ENCODE assay signal across 16 cellular contexts in genomic region chr14:75535164-75535898, GRCh38. TPM values are rescaled to one million over a fixed set of nuclear protein-coding genes. Genes with fewer than 3 reads are reported as not detected.
DNase-seq lines count a peak whose midpoint lies in the region; ATAC-seq, FAIRE-seq and TF ChIP-seq lines count a peak whose summit lies in the region.
"Had no signal": no experiment of that assay in that cellular context is flagged by ENCODE, and none has a peak within 500 bp of the region (broad histone marks: within the 10 kb centered on the region; RNA-seq: fewer than 3 reads in every experiment).

No MANE protein-coding gene starts in this region.

- peaks cover 1% of the 10 kb centered on the region for H3K4me1 ChIP-seq in right cardiac atrium (ENCODE audit: control insufficient read depth, insufficient read depth, low read length)
- H3K4me1 ChIP-seq: BLaER1, colonic mucosa had no signal

- H3K27me3 ChIP-seq in right cardiac atrium (ENCODE audit: control insufficient read depth, insufficient read depth), result no peaks in the 10 kb centered on the region
- H3K27me3 ChIP-seq: BLaER1, colonic mucosa had no signal

- no peak overlapping the region for H3K27ac ChIP-seq in right cardiac atrium (ENCODE audit: low read length)
- H3K27ac ChIP-seq: BLaER1, colonic mucosa had no signal

- DNase-seq in left ventricle myocardium superior, result no peak
- DNase-seq in right cardiac atrium, result no peak
- DNase-seq in natural killer cell treated with Interleukin-12 subunit alpha and Interleukin-12 subunit beta and Interleukin-15 and Interleukin-18, amount 100 ng/mL, for 72 hours (ENCODE audit: low spot score), result no peak
- DNase-seq in stimulated activated CD4-positive, alpha-beta T cell treated with anti-CD3 and anti-CD28 coated beads, Interleukin-2, amount 100 ng/mL, for 24 hours, result no peak
- DNase-seq in D721Med (ENCODE audit: insufficient read length, low spot score), result no peak
- DNase-seq in LoVo (ENCODE audit: low spot score), result no peak
- DNase-seq: colonic mucosa; NCI-H1092 treated with DMSO at 0.1 percent for 48 hours; NCI-H446 treated with DMSO at 0.1 percent for 48 hours; stimulated activated CD4-positive, alpha-beta T cell treated with anti-CD3 and anti-CD28 coated beads, Interleukin-15, amount 100 ng/mL, for 24 hours had no signal

- H3K4me1 Mint-ChIP-seq in activated T-helper 17 cell treated with anti-CD3 and anti-CD28 coated beads, Interleukin-2, amount 50 U/mL, for 72 hours, result peaks cover 69% of the 10 kb centered on the region
- peaks cover 69 to 78% of the 10 kb centered on the region in 2 donors for H3K4me1 Mint-ChIP-seq in natural killer cell treated with Interleukin-12 subunit alpha and Interleukin-12 subunit beta and Interleukin-15 and Interleukin-18, amount 100 ng/mL, for 72 hours (ENCODE audit: low read depth in 2 of 2)

- intact Hi-C loops in left ventricle myocardium superior (cut with micrococcal nuclease) (no loop called here), right cardiac atrium (cut with DNase I) (no loop called here)

- ATAC-seq in left ventricle myocardium superior, result peak; percentile 28
- no peak for ATAC-seq in right cardiac atrium
- no peak for ATAC-seq in activated T-helper 17 cell treated with anti-CD3 and anti-CD28 coated beads, Interleukin-2, amount 50 U/mL, for 72 hours (replicated peaks)
- ATAC-seq in natural killer cell treated with Interleukin-12 subunit alpha and Interleukin-12 subunit beta and Interleukin-15 and Interleukin-18, amount 100 ng/mL, for 72 hours, result no peak
- no peak for ATAC-seq in HG03196 (IDR thresholded peaks at IDR 0.05; ENCODE audit: unreplicated experiment)

- H3K27ac Mint-ChIP-seq in activated T-helper 17 cell treated with anti-CD3 and anti-CD28 coated beads, Interleukin-2, amount 50 U/mL, for 72 hours, result peak overlapping the region; percentile 79
- peak overlapping the region; percentile 74 to 84 for H3K27ac Mint-ChIP-seq in natural killer cell treated with Interleukin-12 subunit alpha and Interleukin-12 subunit beta and Interleukin-15 and Interleukin-18, amount 100 ng/mL, for 72 hours

- H3K27me3 Mint-ChIP-seq in activated T-helper 17 cell treated with anti-CD3 and anti-CD28 coated beads, Interleukin-2, amount 50 U/mL, for 72 hours, result no peaks in the 10 kb centered on the region
- no peaks in the 10 kb centered on the region for H3K27me3 Mint-ChIP-seq in natural killer cell treated with Interleukin-12 subunit alpha and Interleukin-12 subunit beta and Interleukin-15 and Interleukin-18, amount 100 ng/mL, for 72 hours

- 83% methylated on average over 5 of the region's 5 CpGs for WGBS in right cardiac atrium

- H3K9me3 ChIP-seq in right cardiac atrium (ENCODE audit: control insufficient read depth, low read length), result no peaks in the 10 kb centered on the region
- H3K9me3 ChIP-seq: BLaER1, colonic mucosa had no signal

- H3K9me3 Mint-ChIP-seq in activated T-helper 17 cell treated with anti-CD3 and anti-CD28 coated beads, Interleukin-2, amount 50 U/mL, for 72 hours, result no peaks in the 10 kb centered on the region
- peaks cover 3% of the 10 kb centered on the region for H3K9me3 Mint-ChIP-seq in natural killer cell treated with Interleukin-12 subunit alpha and Interleukin-12 subunit beta and Interleukin-15 and Interleukin-18, amount 100 ng/mL, for 72 hours

- FAIRE-seq in D721Med (lab: Jason Lieb, UNC), result no peak
- FAIRE-seq: RCC 7860 had no signal

- peaks cover 94% of the 10 kb centered on the region for H3K36me3 Mint-ChIP-seq in activated T-helper 17 cell treated with anti-CD3 and anti-CD28 coated beads, Interleukin-2, amount 50 U/mL, for 72 hours (ENCODE audit: low read depth)
- H3K36me3 Mint-ChIP-seq in natural killer cell treated with Interleukin-12 subunit alpha and Interleukin-12 subunit beta and Interleukin-15 and Interleukin-18, amount 100 ng/mL, for 72 hours, result peaks cover 52% of the 10 kb centered on the region

- no peak for TF ChIP-seq CTCF in D721Med (IDR thresholded peaks at IDR 0.05; ENCODE audit: insufficient read depth, missing control alignments)

- H3K4me3 Mint-ChIP-seq in activated T-helper 17 cell treated with anti-CD3 and anti-CD28 coated beads, Interleukin-2, amount 50 U/mL, for 72 hours, result peak overlapping the region; percentile 66
- peak overlapping the region; percentile 64 for H3K4me3 Mint-ChIP-seq in natural killer cell treated with Interleukin-12 subunit alpha and Interleukin-12 subunit beta and Interleukin-15 and Interleukin-18, amount 100 ng/mL, for 72 hours

- H3K4me3 ChIP-seq in right cardiac atrium (ENCODE audit: low read length), result no peak overlapping the region
- H3K4me3 ChIP-seq: BLaER1, colonic mucosa had no signal

RNA-seq across cellular contexts. Expression of gene BATF, which starts 13.1 kb away (rescaled TPM):
- total RNA-seq in left ventricle myocardium superior, result 0.74 TPM
- total RNA-seq in right cardiac atrium, result 1 to 10 TPM in 1 of 4 donors, under 1 TPM in 2, not detected in 1; 0.53 to 3.0 (median 0.54) TPM
- 0.91 TPM for polyA plus RNA-seq in right cardiac atrium
- 100 to 1,000 TPM; 123 to 211 TPM for total RNA-seq in activated T-helper 17 cell treated with anti-CD3 and anti-CD28 coated beads, Interleukin-2, amount 50 U/mL, for 72 hours
- total RNA-seq in natural killer cell treated with Interleukin-12 subunit alpha and Interleukin-12 subunit beta and Interleukin-15 and Interleukin-18, amount 100 ng/mL, for 72 hours, result 100 to 1,000 TPM; 219 to 220 TPM
- total RNA-seq: G401 had no signal
- polyA plus RNA-seq: fibroblast of lung had no signal

RNA-seq across cellular contexts. Expression of gene FLVCR2, which starts 43.1 kb away (rescaled TPM):
- total RNA-seq in left ventricle myocardium superior, result 5.6 TPM
- 1 to 10 TPM; 4.1 to 8.1 (median 6.3) TPM for total RNA-seq in right cardiac atrium
- polyA plus RNA-seq in right cardiac atrium, result 1.3 TPM
- 10 to 100 TPM in 1 of 2 donors, 1 to 10 TPM in 1; 8.5 to 18.5 TPM for total RNA-seq in activated T-helper 17 cell treated with anti-CD3 and anti-CD28 coated beads, Interleukin-2, amount 50 U/mL, for 72 hours
- 10 to 100 TPM in 1 of 2 donors, 1 to 10 TPM in 1; 5.3 to 21.2 TPM for total RNA-seq in natural killer cell treated with Interleukin-12 subunit alpha and Interleukin-12 subunit beta and Interleukin-15 and Interleukin-18, amount 100 ng/mL, for 72 hours

Comparison
In these comparisons a context has a peak if more than half of its experiments do, and no peak if none do; other contexts are left out.
1. RNA of gene BATF, which starts 13.1 kb away (total RNA-seq): 219 to 220 TPM in natural killer cell treated with Interleukin-12 subunit alpha and Interleukin-12 subunit beta and Interleukin-15 and Interleukin-18, amount 100 ng/mL, for 72 hours and 123 to 211 TPM in activated T-helper 17 cell treated with anti-CD3 and anti-CD28 coated beads, Interleukin-2, amount 50 U/mL, for 72 hours; 0.74 TPM in left ventricle myocardium superior (single experiment) and 0.53 to 3.0 TPM in right cardiac atrium; every median in the first group is over 10 times any median in the second.